Comparison of ENCODE assay signal across 1 cellular context in genomic region chr3:48663489-48664312, GRCh38.
TF ChIP-seq lines count a peak whose summit lies in the region.

No MANE protein-coding gene starts in this region.

TF ChIP-seq in K562, 482 proteins besides CTCF, POLR2A, EP300 and RAD21 (continued from another document and continues in another):
- no peak for TF ChIP-seq NFRKB (IDR thresholded peaks at IDR 0.05; ENCODE audit: low read depth)
- peak in 1 of 2 experiments; percentile 31; a peak in 1 of 4 replicates for TF ChIP-seq FOXA3 (CRISPR knock-in tag; conservative IDR thresholded peaks at IDR 0.05 in 1 of 2, IDR thresholded peaks at IDR 0.05 in 1 of 2)
- TF ChIP-seq MAX (CRISPR knock-in tag; IDR thresholded peaks at IDR 0.05): peak; percentile 99
- no peak for TF ChIP-seq SIN3A (IDR thresholded peaks at IDR 0.05; ENCODE audit: borderline replicate concordance in 2 of 2, control insufficient read depth in 1 of 2, low read depth in 2 of 2, low read length in 2 of 2)
- TF ChIP-seq FOSL1 (tag; conservative IDR thresholded peaks at IDR 0.05): peak; percentile 75
- peak; percentile 91 for TF ChIP-seq EP400 (IDR thresholded peaks at IDR 0.05)
- no peak for TF ChIP-seq SRSF1 (IDR thresholded peaks at IDR 0.05; ENCODE audit: low read depth, low read length)
- TF ChIP-seq E2F5 (CRISPR knock-in tag; IDR thresholded peaks at IDR 0.05): no peak
- peak; percentile 43; the same call in 1 of the 2 replicates for TF ChIP-seq ETV5 (CRISPR knock-in tag; IDR thresholded peaks at IDR 0.05; ENCODE audit: low read depth)
- TF ChIP-seq FOXK2 (conservative IDR thresholded peaks at IDR 0.05 in 1 of 2, IDR thresholded peaks at IDR 0.05 in 1 of 2; ENCODE audit: low read depth in 2 of 2): peak; percentile 53 to 56; a peak in 2 of 4 replicates
- TF ChIP-seq ZNF41 (CRISPR knock-in tag; conservative IDR thresholded peaks at IDR 0.05): no peak
- no peak for TF ChIP-seq CGGBP1 (CRISPR knock-in tag; IDR thresholded peaks at IDR 0.05)
- TF ChIP-seq CBX3 (IDR thresholded peaks at IDR 0.05; ENCODE audit: borderline replicate concordance in 1 of 2, low read length in 2 of 2): peak in 1 of 2 experiments; percentile 84; a peak in 1 of 3 replicates
- TF ChIP-seq ZNF232 (CRISPR knock-in tag; IDR thresholded peaks at IDR 0.05): peak; percentile 92; the same call in 1 of the 2 replicates
- TF ChIP-seq RREB1 (CRISPR knock-in tag; IDR thresholded peaks at IDR 0.05): no peak
- peak; percentile 77 for TF ChIP-seq TEAD4 (IDR thresholded peaks at IDR 0.05; ENCODE audit: low read length)
- peak; percentile 79 for TF ChIP-seq TEAD4 (CRISPR knock-in tag; IDR thresholded peaks at IDR 0.05; ENCODE audit: borderline replicate concordance)
- no peak for TF ChIP-seq ZEB2 (IDR thresholded peaks at IDR 0.05)
- TF ChIP-seq DNMT1 (IDR thresholded peaks at IDR 0.05): no peak
- TF ChIP-seq CSDE1 (IDR thresholded peaks at IDR 0.05): no peak
- no peak for TF ChIP-seq PRPF4 (IDR thresholded peaks at IDR 0.05; ENCODE audit: insufficient read depth, low read depth, low read length, poor library complexity, severe bottlenecking)
- peak; percentile 80; the same call in 1 of the 2 replicates for TF ChIP-seq HMGXB4 (CRISPR knock-in tag; IDR thresholded peaks at IDR 0.05)
- TF ChIP-seq CEBPZ (IDR thresholded peaks at IDR 0.05; ENCODE audit: borderline replicate concordance, low read depth, low read length): no peak
- TF ChIP-seq MYC (IDR thresholded peaks at IDR 0.05; ENCODE audit: low read depth, low read length): peak; percentile 79
- TF ChIP-seq MYC (CRISPR knock-in tag; IDR thresholded peaks at IDR 0.05; ENCODE audit: borderline replicate concordance, low read depth): peak; percentile 55; the same call in 1 of the 2 replicates
- TF ChIP-seq PRDM10 (IDR thresholded peaks at IDR 0.05; ENCODE audit: partially characterized antibody): peak; percentile 96
- peak; percentile 73 for TF ChIP-seq POLR2B (IDR thresholded peaks at IDR 0.05; ENCODE audit: low read depth, partially characterized antibody)
- no peak for TF ChIP-seq HNRNPUL1 (IDR thresholded peaks at IDR 0.05; ENCODE audit: low read length)
- TF ChIP-seq KDM5B (IDR thresholded peaks at IDR 0.05; ENCODE audit: insufficient replicate concordance, low read depth, low read length): peak; percentile 67
- no peak for TF ChIP-seq TSC22D4 (tag; IDR thresholded peaks at IDR 0.05)
- TF ChIP-seq ZBTB26 (CRISPR knock-in tag; IDR thresholded peaks at IDR 0.05): no peak
- TF ChIP-seq CHAMP1 (IDR thresholded peaks at IDR 0.05): no peak
- TF ChIP-seq ZNF212 (CRISPR knock-in tag; IDR thresholded peaks at IDR 0.05): no peak
- peak; percentile 76 for TF ChIP-seq LCOR (CRISPR knock-in tag; IDR thresholded peaks at IDR 0.05)
- peak; percentile 73; the same call in 1 of the 2 replicates for TF ChIP-seq XRCC5 (IDR thresholded peaks at IDR 0.05; ENCODE audit: low read depth, low read length)
- no peak for TF ChIP-seq LARP7 (IDR thresholded peaks at IDR 0.05)
- TF ChIP-seq ZNF644 (tag; IDR thresholded peaks at IDR 0.05; ENCODE audit: low read depth): no peak
- no peak for TF ChIP-seq ZNF124 (CRISPR knock-in tag; IDR thresholded peaks at IDR 0.05)
